In the genomic region with DNA sequence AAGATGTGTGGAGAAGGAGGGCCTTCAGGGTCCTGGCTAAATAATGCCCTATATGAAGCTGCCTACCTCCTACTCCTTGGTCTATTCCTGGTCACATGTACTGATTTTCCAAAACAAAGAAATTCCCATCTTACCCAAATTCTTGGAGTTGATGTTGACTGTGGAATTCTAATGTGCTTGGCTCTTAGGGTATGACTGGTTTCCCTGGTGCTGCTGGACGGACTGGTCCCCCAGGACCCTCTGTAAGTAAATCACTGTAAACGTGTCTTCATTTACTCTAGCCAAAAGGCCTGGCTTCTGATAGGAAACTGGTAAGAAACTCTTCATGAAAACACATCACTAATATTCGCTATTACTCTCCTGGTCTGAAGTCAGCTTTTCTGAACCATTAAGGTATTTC, we compare ENCODE assay signal across 26 cellular contexts. TPM values are rescaled to one million over a fixed set of nuclear protein-coding genes. Genes with fewer than 3 reads are reported as not detected.
A peak's percentile ranks its signal among the peaks of the same experiment; 100 is the strongest.
DNase-seq lines count a peak whose midpoint lies in the region; ATAC-seq and TF ChIP-seq lines count a peak whose summit lies in the region.
"Had no signal": no experiment of that assay in that cellular context is flagged by ENCODE, and none has a peak within 500 bp of the region (broad histone marks: within the 10 kb centered on the region; RNA-seq: fewer than 3 reads in every experiment).

No MANE protein-coding gene starts in this region.

- intact Hi-C loops in lower leg skin (cut with DNase I; ENCODE audit: low total_unique reads), result no loop called here

- H3K4me1 Mint-ChIP-seq in HFFc6 (ENCODE audit: low read depth), result peaks cover 100% of the 10 kb centered on the region
- H3K4me1 Mint-ChIP-seq in activated CD8-positive, alpha-beta T cell treated with anti-CD3 and anti-CD28 coated beads, Interleukin-2, amount 10 ng/mL, durations not matched to agents 7 days and 5 days (ENCODE audit: low read depth), result no peaks in the 10 kb centered on the region
- H3K4me1 Mint-ChIP-seq: activated naive CD8-positive, alpha-beta T cell treated with anti-CD3 and anti-CD28 coated beads for 36 hours; naive B cell had no signal

- peak overlapping the region; percentile 32 for H3K27ac ChIP-seq in urinary bladder (ENCODE audit: low read depth)
- H3K27ac ChIP-seq: epithelial cell of prostate, HL-60, RWPE1 had no signal

- no peak for ATAC-seq in activated CD8-positive, alpha-beta T cell treated with anti-CD3 and anti-CD28 coated beads, Interleukin-2, amount 10 ng/mL, durations not matched to agents 7 days and 5 days
- ATAC-seq: activated CD8-positive, alpha-beta T cell treated with anti-CD3 and anti-CD28 coated beads for 36 hours; HCT116; left lung; stimulated activated naive CD8-positive, alpha-beta T cell treated with anti-CD3 and anti-CD28 coated beads, Interleukin-15, Interleukin-2, amounts not matched to agents 100 U/mL and 50 U/mL, for 24 hours; T-helper 17 cell had no signal

- H3K4me3 Mint-ChIP-seq in HFFc6, result peak overlapping the region; percentile 74; the same call in 1 of the 2 replicates
- no peak overlapping the region for H3K4me3 Mint-ChIP-seq in activated CD8-positive, alpha-beta T cell treated with anti-CD3 and anti-CD28 coated beads, Interleukin-2, amount 10 ng/mL, durations not matched to agents 7 days and 5 days
- H3K4me3 Mint-ChIP-seq: activated CD8-positive, alpha-beta T cell treated with anti-CD3 and anti-CD28 coated beads for 36 hours; activated naive CD8-positive, alpha-beta T cell treated with anti-CD3 and anti-CD28 coated beads for 36 hours; naive B cell; T-helper 17 cell had no signal

- POLR2A ChIA-PET in activated CD8-positive, alpha-beta T cell treated with anti-CD3 and anti-CD28 coated beads, Interleukin-2, amount 10 ng/mL, durations not matched to agents 7 days and 5 days (lab: Charles Lee), result no interaction called here

- DNase-seq in HFFc6, result no peak
- peak; percentile 35 for DNase-seq in choroid plexus epithelial cell (ENCODE audit: low read depth)
- DNase-seq in iris pigment epithelial cell (ENCODE audit: low read depth), result peak; percentile 8
- no peak for DNase-seq in activated CD8-positive, alpha-beta T cell treated with anti-CD3 and anti-CD28 coated beads, Interleukin-2, amount 10 ng/mL, durations not matched to agents 7 days and 5 days
- DNase-seq in amniotic stem cell (lab: John Stamatoyannopoulos, UW), result no peak
- DNase-seq in lower leg skin (ENCODE audit: low spot score in 2 of 2), result no peak
- DNase-seq: activated CD4-positive, CD25-positive, alpha-beta regulatory T cell treated with anti-CD3 and anti-CD28 coated beads, Interleukin-2, amount 50 U/mL, for 72 hours; activated CD8-positive, alpha-beta T cell treated with anti-CD3 and anti-CD28 coated beads for 36 hours; activated effector memory CD4-positive, alpha-beta T cell treated with anti-CD3 and anti-CD28 coated beads, Interleukin-2, amount 50 U/mL, for 16 hours; activated naive CD8-positive, alpha-beta T cell treated with anti-CD3 and anti-CD28 coated beads for 36 hours; activated T-cell treated with anti-CD3 and anti-CD28 coated beads for 4 hours; C1 segment of cervical spinal cord; DMS79; left lung; naive B cell; NCI-H1436 treated with DMSO at 0.1 percent for 48 hours; NCI-H446 treated with DMSO at 0.1 percent for 48 hours; nucleus accumbens; SK-N-SH; stimulated activated naive CD8-positive, alpha-beta T cell treated with anti-CD3 and anti-CD28 coated beads, Interleukin-15, Interleukin-2, amounts not matched to agents 100 U/mL and 50 U/mL, for 24 hours; T-helper 17 cell had no signal

- TF ChIP-seq POLR2A in lower leg skin (IDR thresholded peaks at IDR 0.05), result no peak

- H3K27me3 Mint-ChIP-seq in HFFc6 (ENCODE audit: insufficient read depth), result peaks cover 73% of the 10 kb centered on the region
- peaks cover 4% of the 10 kb centered on the region for H3K27me3 Mint-ChIP-seq in activated CD8-positive, alpha-beta T cell treated with anti-CD3 and anti-CD28 coated beads, Interleukin-2, amount 10 ng/mL, durations not matched to agents 7 days and 5 days (ENCODE audit: low read depth)

- H3K36me3 Mint-ChIP-seq in HFFc6 (ENCODE audit: low read depth), result peaks cover 99% of the 10 kb centered on the region
- no peaks in the 10 kb centered on the region for H3K36me3 Mint-ChIP-seq in activated CD8-positive, alpha-beta T cell treated with anti-CD3 and anti-CD28 coated beads, Interleukin-2, amount 10 ng/mL, durations not matched to agents 7 days and 5 days (ENCODE audit: low read depth)
- H3K36me3 Mint-ChIP-seq: activated naive CD8-positive, alpha-beta T cell treated with anti-CD3 and anti-CD28 coated beads for 36 hours; naive B cell had no signal

- H3K9me3 Mint-ChIP-seq in HFFc6, result peaks cover 47% of the 10 kb centered on the region; the same call in 1 of the 2 replicates
- H3K9me3 Mint-ChIP-seq in activated CD8-positive, alpha-beta T cell treated with anti-CD3 and anti-CD28 coated beads, Interleukin-2, amount 10 ng/mL, durations not matched to agents 7 days and 5 days (ENCODE audit: insufficient read depth), result no peaks in the 10 kb centered on the region
- H3K9me3 Mint-ChIP-seq: activated CD8-positive, alpha-beta T cell treated with anti-CD3 and anti-CD28 coated beads for 36 hours; activated naive CD8-positive, alpha-beta T cell treated with anti-CD3 and anti-CD28 coated beads for 36 hours; naive B cell had no signal

- H3K36me3 ChIP-seq in urinary bladder (ENCODE audit: insufficient read depth), result peaks cover 4% of the 10 kb centered on the region

- H3K4me1 ChIP-seq in urinary bladder (ENCODE audit: insufficient read depth), result no peaks in the 10 kb centered on the region
- H3K4me1 ChIP-seq: left lung had no signal

- CTCF ChIA-PET in activated CD8-positive, alpha-beta T cell treated with anti-CD3 and anti-CD28 coated beads, Interleukin-2, amount 10 ng/mL, durations not matched to agents 7 days and 5 days (lab: Charles Lee), result no interaction called here

- TF ChIP-seq CTCF in HFFc6 (IDR thresholded peaks at IDR 0.05), result no peak
- TF ChIP-seq CTCF in choroid plexus epithelial cell (conservative IDR thresholded peaks at IDR 0.05; ENCODE audit: low read depth, low read length), result no peak
- TF ChIP-seq CTCF in lower leg skin (IDR thresholded peaks at IDR 0.05), result no peak

- 50% methylated on average over 3 of the region's 3 CpGs for WGBS in urinary bladder
- 63 to 67% methylated on average over 3 of the region's 3 CpGs for WGBS in lower leg skin, 2 donors

- H3K4me3 ChIP-seq in choroid plexus epithelial cell (ENCODE audit: low read depth, low read length), result no peak overlapping the region
- H3K4me3 ChIP-seq in urinary bladder (ENCODE audit: low read depth, low read length), result no peak overlapping the region
- H3K4me3 ChIP-seq in lower leg skin (ENCODE audit: low read depth, poor library complexity, severe bottlenecking), result no peak overlapping the region
- H3K4me3 ChIP-seq: left lung had no signal

- H3K27ac Mint-ChIP-seq in HFFc6, result peak overlapping the region; percentile 89
- no peak overlapping the region for H3K27ac Mint-ChIP-seq in activated CD8-positive, alpha-beta T cell treated with anti-CD3 and anti-CD28 coated beads, Interleukin-2, amount 10 ng/mL, durations not matched to agents 7 days and 5 days
- H3K27ac Mint-ChIP-seq: activated CD8-positive, alpha-beta T cell treated with anti-CD3 and anti-CD28 coated beads for 36 hours; activated naive CD8-positive, alpha-beta T cell treated with anti-CD3 and anti-CD28 coated beads for 36 hours; T-helper 17 cell had no signal

RNA-seq across cellular contexts. Expression of gene COL1A2, which starts 27.0 kb away (rescaled TPM):
- total RNA-seq in HFFc6 (2021; fragmentation: NEBNext Ultra II Directional; extraction: Animal tissue kit (Norgen Biotek cat#: 25700)), result 1,000 to 10,000 TPM; 3,728 to 6,317 (median 3,918) TPM
- total RNA-seq in urinary bladder (11,897 TPM), lower leg skin (100 to 1,000 TPM in 1 of 4 donors, 10 to 100 TPM in 3; 25.7 to 263 (median 33.6) TPM)
- polyA plus RNA-seq in urinary bladder, result 1,063 TPM
- under 1 TPM; 0.16 to 0.21 TPM for total RNA-seq in activated CD8-positive, alpha-beta T cell treated with anti-CD3 and anti-CD28 coated beads, Interleukin-2, amount 10 ng/mL, durations not matched to agents 7 days and 5 days
- total RNA-seq: T-helper 17 cell had no signal

Comparison
In these comparisons a context has a peak if more than half of its experiments do, and no peak if none do; other contexts are left out.
1. DNase-seq: peak in choroid plexus epithelial cell (single experiment) and iris pigment epithelial cell (single experiment); none in HFFc6 (single experiment), activated CD8-positive, alpha-beta T cell treated with anti-CD3 and anti-CD28 coated beads, Interleukin-2, amount 10 ng/mL, durations not matched to agents 7 days and 5 days (single experiment), amniotic stem cell (single experiment) and lower leg skin (0 of 2).
2. RNA of gene COL1A2, which starts 27.0 kb away (total RNA-seq): 11,897 TPM in urinary bladder (single experiment), 3,728 to 6,317 TPM in HFFc6 and 25.7 to 263 TPM in lower leg skin; 0.16 to 0.21 TPM in activated CD8-positive, alpha-beta T cell treated with anti-CD3 and anti-CD28 coated beads, Interleukin-2, amount 10 ng/mL, durations not matched to agents 7 days and 5 days; every median in the first group is over 10 times any median in the second.